In the genomic region with DNA sequence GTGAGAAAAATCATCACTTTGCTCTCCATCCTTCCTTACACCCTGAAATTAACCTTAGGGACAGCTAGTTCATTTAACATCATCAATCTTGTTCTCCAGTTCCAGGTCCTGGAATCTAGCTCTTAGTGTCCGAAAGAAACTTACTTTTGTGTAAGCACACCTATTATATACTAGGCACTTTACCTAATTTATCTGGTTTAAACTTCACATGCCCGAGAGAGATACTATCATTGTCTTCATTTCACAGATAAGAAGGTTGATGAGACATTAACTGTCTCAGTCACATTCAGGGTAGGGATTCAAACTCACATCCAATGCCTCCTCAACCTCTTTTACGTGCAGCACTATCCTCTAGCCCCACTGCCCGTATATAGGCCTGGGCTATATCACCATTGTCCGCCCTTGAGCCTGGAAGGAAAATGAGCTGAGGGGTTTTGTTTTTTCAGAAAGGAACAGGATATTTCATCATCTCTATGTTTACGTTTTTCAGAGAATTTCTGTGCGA, we compare ENCODE assay signal across 8 cellular contexts. TPM values are rescaled to one million over a fixed set of nuclear protein-coding genes. Genes with fewer than 3 reads are reported as not detected.
DNase-seq lines count a peak whose midpoint lies in the region; ATAC-seq and TF ChIP-seq lines count a peak whose summit lies in the region.

No MANE protein-coding gene starts in this region.

- POLR2A ChIA-PET in Caco-2 (lab: Charles Lee) = interaction anchor here (0.6 to 4.1 kb wide), 3 partner anchors 8 to 41 kb away, joined by 3 to 51 read pairs (median 6); a partner anchor contains a TSS

- BruUV-seq in Caco-2 (replicated peaks; lab: Mats Ljungman, UMichigan) = TSS peak; percentile 98

- DNase-seq in Caco-2 (no peak), astrocyte of the cerebellum (ENCODE audit: low read depth) (no peak), right lobe of liver (no peak), upper lobe of left lung (no peak), ureter (ENCODE audit: low spot score) (no peak)

- WGBS in right lobe of liver (ENCODE audit: insufficient coverage, low coverage, low lambda C conversion rate, missing lambda C conversion rate) = 37% methylated on average over 7 of the region's 7 CpGs
- 24 to 26% methylated on average over 7 of the region's 7 CpGs for WGBS in upper lobe of left lung, 2 donors

- no peaks in the 10 kb centered on the region for H3K27me3 Mint-ChIP-seq in Caco-2 (ENCODE audit: insufficient read depth, unreplicated experiment)

- in situ Hi-C loops in astrocyte of the cerebellum (cut with HindIII; ENCODE audit: low sequenced_read_pairs) = loop anchor here (25.0 kb wide), 1 partner anchor 599 kb away; a partner anchor contains a TSS

- H3K4me3 Mint-ChIP-seq in Caco-2 (ENCODE audit: unreplicated experiment) = peak overlapping the region; percentile 90

- H3K27me3 ChIP-seq in Caco-2 (replicated peaks; ENCODE audit: control insufficient read depth, insufficient read depth, low read length) = no peaks in the 10 kb centered on the region
- no peaks in the 10 kb centered on the region for H3K27me3 ChIP-seq in right lobe of liver
- no peaks in the 10 kb centered on the region for H3K27me3 ChIP-seq in upper lobe of left lung

- intact Hi-C loops in Caco-2 (cut with micrococcal nuclease; ENCODE audit: unreplicated experiment) (loop anchor here (1.0 to 2.0 kb wide), 3 partner anchors 8 to 222 kb away; a partner anchor contains a TSS), right lobe of liver (cut with DNase I) (no loop called here)

- H3K36me3 ChIP-seq in Caco-2 (ENCODE audit: control insufficient read depth, insufficient read depth, low read length) (no peaks in the 10 kb centered on the region), right lobe of liver (no peaks in the 10 kb centered on the region), upper lobe of left lung (no peaks in the 10 kb centered on the region)

- peak overlapping the region; percentile 71 to 92 (median 81) for H3K27ac ChIP-seq in right lobe of liver
- H3K27ac ChIP-seq in upper lobe of left lung = peak overlapping the region; percentile 91 to 97 (median 95)

- no peak for TF ChIP-seq EP300 in upper lobe of left lung (IDR thresholded peaks at IDR 0.05)

- ATAC-seq in HG03045 (IDR thresholded peaks at IDR 0.05; ENCODE audit: unreplicated experiment) (peak; percentile 13), right lobe of liver (peak; percentile 15 to 33 (median 24)), upper lobe of left lung (ENCODE audit: low FRiP score in 2 of 2) (peak; percentile 12 to 35), GM18909 (IDR thresholded peaks at IDR 0.05; ENCODE audit: poor library complexity, unreplicated experiment) (no peak), GM18519 (IDR thresholded peaks at IDR 0.05; ENCODE audit: low FRiP score, unreplicated experiment) (no peak)

- no peaks in the 10 kb centered on the region for H3K9me3 Mint-ChIP-seq in Caco-2 (ENCODE audit: unreplicated experiment)

- no peak for TF ChIP-seq POLR2A in right lobe of liver (IDR thresholded peaks at IDR 0.05)
- no peak for TF ChIP-seq POLR2A in upper lobe of left lung (IDR thresholded peaks at IDR 0.05)

- H3K36me3 Mint-ChIP-seq in Caco-2 (ENCODE audit: insufficient read depth, unreplicated experiment) = peaks cover 11% of the 10 kb centered on the region

- CTCF ChIA-PET in Caco-2 (lab: Charles Lee) = interaction anchor here (0.8 to 1.0 kb wide), 2 partner anchors 8 to 47 kb away, joined by 3 to 4 read pairs; a partner anchor contains a TSS

- H3K4me3 ChIP-seq in Caco-2 (ENCODE audit: low read depth, low read length) (peak overlapping the region; percentile 77), astrocyte of the cerebellum (ENCODE audit: low read depth, low read length) (peak overlapping the region; percentile 89), right lobe of liver (peak overlapping the region; percentile 74 to 88 (median 76)), upper lobe of left lung (peak overlapping the region in 3 of 4 donors; percentile 66 to 74 (median 69))

- peaks cover 21% of the 10 kb centered on the region for H3K4me1 ChIP-seq in Caco-2
- peaks cover 0 to 16% (median 3%) of the 10 kb centered on the region in 4 donors for H3K4me1 ChIP-seq in right lobe of liver
- peaks cover 15 to 41% (median 25%) of the 10 kb centered on the region in 4 donors for H3K4me1 ChIP-seq in upper lobe of left lung

- H3K4me1 Mint-ChIP-seq in Caco-2 (ENCODE audit: low read depth, unreplicated experiment) = peaks cover 13% of the 10 kb centered on the region

- H3K27ac Mint-ChIP-seq in Caco-2 (ENCODE audit: unreplicated experiment) = peak overlapping the region; percentile 96

- no peaks in the 10 kb centered on the region for H3K9me3 ChIP-seq in Caco-2
- no peaks in the 10 kb centered on the region for H3K9me3 ChIP-seq in right lobe of liver
- no peaks in the 10 kb centered on the region for H3K9me3 ChIP-seq in upper lobe of left lung

- no peak for TF ChIP-seq CTCF in Caco-2 (IDR thresholded peaks at IDR 0.05; ENCODE audit: insufficient read depth in 1 of 2, low read depth in 1 of 2, low read length in 1 of 2, severe bottlenecking in 1 of 2, unreplicated experiment in 1 of 2)
- no peak for TF ChIP-seq CTCF in astrocyte of the cerebellum (IDR thresholded peaks at IDR 0.05; ENCODE audit: low read depth, low read length, missing control alignments)
- TF ChIP-seq CTCF in right lobe of liver (IDR thresholded peaks at IDR 0.05) = no peak
- no peak for TF ChIP-seq CTCF in upper lobe of left lung (IDR thresholded peaks at IDR 0.05)

RNA-seq across cellular contexts. Expression of a gene that starts 0.5 kb away (rescaled TPM):
- total RNA-seq in Caco-2 (2022) = 221 and 228 TPM in 2 replicates
- total RNA-seq in right lobe of liver = 10 to 100 TPM; 33.8 to 62.7 (median 40.8) TPM
- total RNA-seq in upper lobe of left lung = 100 to 1,000 TPM in 3 of 6 donors, 10 to 100 TPM in 3; 52.7 to 140 (median 101) TPM
- 164 TPM for total RNA-seq in ureter

RNA-seq across cellular contexts. Expression of a gene that starts 8.2 kb away (rescaled TPM):
- total RNA-seq in Caco-2 (2022) = 4.8 and 5.1 TPM in 2 replicates
- total RNA-seq in right lobe of liver = 1 to 10 TPM; 2.9 to 6.4 (median 4.3) TPM
- total RNA-seq in upper lobe of left lung = 1 to 10 TPM; 3.8 to 6.6 (median 5.2) TPM
- total RNA-seq in ureter = 7.9 TPM

RNA-seq across cellular contexts. Expression of a gene that starts 26.0 kb away (rescaled TPM):
- not detected in 2 replicates for total RNA-seq in Caco-2 (2022)
- total RNA-seq in right lobe of liver = under 1 TPM in 2 of 6 experiments, not detected in 4; 0.12 to 0.42 TPM
- 1 to 10 TPM in 1 of 6 donors, under 1 TPM in 4, not detected in 1; 0.09 to 1.8 (median 0.30) TPM for total RNA-seq in upper lobe of left lung
- not detected for total RNA-seq in ureter

RNA-seq across cellular contexts. Expression of a gene that starts 49.1 kb away (rescaled TPM):
- not detected in 2 replicates for total RNA-seq in Caco-2 (2022)
- 1 to 10 TPM in 1 of 6 experiments, under 1 TPM in 4, not detected in 1; 0.32 to 2.6 (median 0.69) TPM for total RNA-seq in right lobe of liver
- 10 to 100 TPM in 2 of 6 donors, 1 to 10 TPM in 4; 2.5 to 26.2 (median 5.9) TPM for total RNA-seq in upper lobe of left lung
- 5.6 TPM for total RNA-seq in ureter

Comparison
In these comparisons a context has a peak if more than half of its experiments do, and no peak if none do; other contexts are left out.
1. ATAC-seq: peak in HG03045 (single experiment), right lobe of liver (4 of 4) and upper lobe of left lung (2 of 2); none in GM18909 (single experiment) and GM18519 (single experiment).
2. Peak in every context shown above with its lines, with median percentiles within 50 percentile points of each other: H3K4me3 ChIP-seq.